In the genomic region with DNA sequence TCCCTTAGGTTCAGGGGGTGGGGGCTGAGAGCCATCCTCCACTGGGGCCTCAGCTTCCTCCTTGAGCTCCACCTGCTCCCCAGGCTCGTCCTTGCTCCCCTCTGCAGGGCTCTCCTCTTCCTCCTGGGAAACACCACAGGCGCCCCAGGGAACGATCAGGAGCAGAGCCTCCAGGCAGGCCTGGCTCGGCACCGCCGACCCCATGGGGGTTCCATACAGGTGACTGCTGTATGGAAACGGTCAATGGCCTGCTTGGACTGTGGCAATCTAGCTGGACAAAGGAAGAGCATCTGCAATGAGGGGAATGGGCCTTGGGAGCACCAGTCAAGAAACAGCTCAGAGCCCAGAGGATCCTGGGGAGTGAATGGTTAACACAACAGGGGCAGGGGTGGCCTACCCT, we compare ENCODE assay signal across 13 cellular contexts. TPM values are rescaled to one million over a fixed set of nuclear protein-coding genes. Genes with fewer than 3 reads are reported as not detected.
DNase-seq lines count a peak whose midpoint lies in the region; ATAC-seq, FAIRE-seq and TF ChIP-seq lines count a peak whose summit lies in the region.
"Had no signal": no experiment of that assay in that cellular context is flagged by ENCODE, and none has a peak within 500 bp of the region (broad histone marks: within the 10 kb centered on the region; RNA-seq: fewer than 3 reads in every experiment).

No MANE protein-coding gene starts in this region.

- no peak for TF ChIP-seq EP300 in tibial nerve (IDR thresholded peaks at IDR 0.05)

- H3K36me3 ChIP-seq in kidney (ENCODE audit: control insufficient read depth in 1 of 2, insufficient read depth in 2 of 2, low read length in 2 of 2) (peaks cover 59 to 67% of the 10 kb centered on the region in 2 donors), tibial nerve (peaks cover 2 to 99% (median 62%) of the 10 kb centered on the region in 3 donors)

- peak overlapping the region; percentile 67 to 93 for H3K27ac Mint-ChIP-seq in activated naive CD4-positive, alpha-beta T cell treated with anti-CD3 and anti-CD28 coated beads, Interleukin-2, amount 50 U/mL, for 72 hours
- peak overlapping the region; percentile 63 for H3K27ac Mint-ChIP-seq in activated T-helper 17 cell treated with anti-CD3 and anti-CD28 coated beads, Interleukin-2, amount 50 U/mL, for 72 hours
- H3K27ac Mint-ChIP-seq: GM23338 had no signal

- no peak for DNase-seq in activated naive CD4-positive, alpha-beta T cell treated with anti-CD3 and anti-CD28 coated beads, Interleukin-2, amount 50 U/mL, for 72 hours (ENCODE audit: low spot score in 2 of 2)
- no peak for DNase-seq in activated naive CD4-positive, alpha-beta T cell treated with Interleukin-2 at 50 U/mL for 16 hours
- DNase-seq in kidney = peak; percentile 48
- DNase-seq in tibial nerve (ENCODE audit: low spot score in 2 of 2) = no peak
- DNase-seq in cortex of kidney (lab: John Stamatoyannopoulos, UW) = no peak
- DNase-seq: ACHN; CD4-positive, CD25-positive, alpha-beta regulatory T cell; DMS 273 treated with DMSO at 0.1 percent for 48 hours; H7 had no signal

- H3K27ac ChIP-seq in kidney (ENCODE audit: low read depth in 2 of 2, low read length in 2 of 2) (no peak overlapping the region), tibial nerve (no peak overlapping the region)
- H3K27ac ChIP-seq: BLaER1 treated with 17β-estradiol and CSF1 and Interleukin-3, amounts not matched to agents 10 nM and 100 nM had no signal

- intact Hi-C loops in kidney (cut with DNase I) = no loop called here

- H3K27me3 ChIP-seq in tibial nerve = no peaks in the 10 kb centered on the region
- H3K27me3 ChIP-seq: BLaER1 treated with 17β-estradiol and CSF1 and Interleukin-3, amounts not matched to agents 10 nM and 100 nM had no signal

- H3K4me3 Mint-ChIP-seq in activated T-helper 17 cell treated with anti-CD3 and anti-CD28 coated beads, Interleukin-2, amount 50 U/mL, for 72 hours = no peak overlapping the region
- H3K4me3 Mint-ChIP-seq: CD4-positive, CD25-positive, alpha-beta regulatory T cell; GM23338 had no signal

- no peak for TF ChIP-seq POLR2A in tibial nerve (IDR thresholded peaks at IDR 0.05)

- TF ChIP-seq CTCF in kidney (IDR thresholded peaks at IDR 0.05; ENCODE audit: borderline replicate concordance, extremely low read depth, insufficient read depth) = no peak
- TF ChIP-seq CTCF in tibial nerve (IDR thresholded peaks at IDR 0.05) = no peak

- no peak for ATAC-seq in activated naive CD4-positive, alpha-beta T cell treated with anti-CD3 and anti-CD28 coated beads, Interleukin-2, amount 50 U/mL, for 72 hours
- no peak for ATAC-seq in activated T-helper 17 cell treated with anti-CD3 and anti-CD28 coated beads, Interleukin-2, amount 50 U/mL, for 72 hours (replicated peaks)
- ATAC-seq in GM21390 (IDR thresholded peaks at IDR 0.05; ENCODE audit: unreplicated experiment) = no peak
- ATAC-seq: GM23338 had no signal

- no peaks in the 10 kb centered on the region for H3K27me3 Mint-ChIP-seq in activated T-helper 17 cell treated with anti-CD3 and anti-CD28 coated beads, Interleukin-2, amount 50 U/mL, for 72 hours
- H3K27me3 Mint-ChIP-seq: CD4-positive, CD25-positive, alpha-beta regulatory T cell had no signal

- H3K4me1 ChIP-seq in kidney (ENCODE audit: control insufficient read depth in 1 of 2, insufficient read depth in 1 of 2, low read depth in 1 of 2, low read length in 2 of 2) = no peaks in the 10 kb centered on the region
- no peaks in the 10 kb centered on the region for H3K4me1 ChIP-seq in tibial nerve

- H3K36me3 Mint-ChIP-seq in activated naive CD4-positive, alpha-beta T cell treated with anti-CD3 and anti-CD28 coated beads, Interleukin-2, amount 50 U/mL, for 72 hours = peaks cover 28 to 44% of the 10 kb centered on the region in 2 donors
- peaks cover 100% of the 10 kb centered on the region for H3K36me3 Mint-ChIP-seq in activated T-helper 17 cell treated with anti-CD3 and anti-CD28 coated beads, Interleukin-2, amount 50 U/mL, for 72 hours (ENCODE audit: low read depth)

- H3K9me3 ChIP-seq in kidney (ENCODE audit: control insufficient read depth in 1 of 2, low read length in 2 of 2) = no peaks in the 10 kb centered on the region
- no peaks in the 10 kb centered on the region for H3K9me3 ChIP-seq in tibial nerve
- H3K9me3 ChIP-seq: BLaER1 treated with 17β-estradiol and CSF1 and Interleukin-3, amounts not matched to agents 10 nM and 100 nM had no signal

- no peak overlapping the region for H3K4me3 ChIP-seq in kidney (ENCODE audit: low read length in 2 of 2)
- H3K4me3 ChIP-seq in tibial nerve = no peak overlapping the region
- H3K4me3 ChIP-seq: BLaER1 treated with 17β-estradiol and CSF1 and Interleukin-3, amounts not matched to agents 10 nM and 100 nM; GM23338 had no signal

- H3K4me1 Mint-ChIP-seq in activated T-helper 17 cell treated with anti-CD3 and anti-CD28 coated beads, Interleukin-2, amount 50 U/mL, for 72 hours = peaks cover 34% of the 10 kb centered on the region

- no peak overlapping the region for H3K9ac ChIP-seq in kidney (ENCODE audit: low read length in 2 of 2)

- H3K9me3 Mint-ChIP-seq in activated naive CD4-positive, alpha-beta T cell treated with anti-CD3 and anti-CD28 coated beads, Interleukin-2, amount 50 U/mL, for 72 hours = no peaks in the 10 kb centered on the region
- no peaks in the 10 kb centered on the region for H3K9me3 Mint-ChIP-seq in activated T-helper 17 cell treated with anti-CD3 and anti-CD28 coated beads, Interleukin-2, amount 50 U/mL, for 72 hours
- H3K9me3 Mint-ChIP-seq: CD4-positive, CD25-positive, alpha-beta regulatory T cell; GM23338 had no signal

- FAIRE-seq in kidney (lab: Jason Lieb, UNC) = no peak

- WGBS in tibial nerve, 2 donors = 90 to 96% methylated on average over 7 of the region's 7 CpGs

RNA-seq across cellular contexts. Expression of a gene that starts 7.9 kb away (rescaled TPM):
- 100 to 1,000 TPM in 1 of 2 donors, 10 to 100 TPM in 1; 71.7 to 117 TPM for total RNA-seq in activated naive CD4-positive, alpha-beta T cell treated with anti-CD3 and anti-CD28 coated beads, Interleukin-2, amount 50 U/mL, for 72 hours
- 100 to 1,000 TPM in 1 of 2 donors, 10 to 100 TPM in 1; 67.7 to 117 TPM for total RNA-seq in activated T-helper 17 cell treated with anti-CD3 and anti-CD28 coated beads, Interleukin-2, amount 50 U/mL, for 72 hours
- total RNA-seq in kidney (187 TPM), tibial nerve (100 to 1,000 TPM in 1 of 4 donors, 10 to 100 TPM in 3; 78.1 to 102 (median 91.3) TPM)
- polyA plus RNA-seq in kidney (ENCODE audit: insufficient read depth, low read depth, low replicate concordance) = 69.0 TPM

RNA-seq across cellular contexts. Expression of a gene that starts 18.4 kb away (rescaled TPM):
- 10 to 100 TPM; 22.3 to 33.4 TPM for total RNA-seq in activated naive CD4-positive, alpha-beta T cell treated with anti-CD3 and anti-CD28 coated beads, Interleukin-2, amount 50 U/mL, for 72 hours
- total RNA-seq in activated T-helper 17 cell treated with anti-CD3 and anti-CD28 coated beads, Interleukin-2, amount 50 U/mL, for 72 hours = 10 to 100 TPM; 28.1 to 36.8 TPM
- total RNA-seq in kidney = 49.5 TPM
- 115 TPM for polyA plus RNA-seq in kidney (ENCODE audit: insufficient read depth, low read depth, low replicate concordance)
- 10 to 100 TPM; 24.6 to 32.2 (median 29.2) TPM for total RNA-seq in tibial nerve

RNA-seq across cellular contexts. Expression of a gene that starts 18.5 kb away (rescaled TPM):
- 10 to 100 TPM; 26.6 to 42.2 TPM for total RNA-seq in activated naive CD4-positive, alpha-beta T cell treated with anti-CD3 and anti-CD28 coated beads, Interleukin-2, amount 50 U/mL, for 72 hours
- 10 to 100 TPM; 31.7 to 33.7 TPM for total RNA-seq in activated T-helper 17 cell treated with anti-CD3 and anti-CD28 coated beads, Interleukin-2, amount 50 U/mL, for 72 hours
- 40.8 TPM for total RNA-seq in kidney
- 40.0 TPM for polyA plus RNA-seq in kidney (ENCODE audit: insufficient read depth, low read depth, low replicate concordance)
- 10 to 100 TPM; 25.8 to 54.9 (median 37.1) TPM for total RNA-seq in tibial nerve

RNA-seq across cellular contexts. Expression of a gene that starts 30.5 kb away (rescaled TPM):
- 100 to 1,000 TPM in 1 of 2 donors, 10 to 100 TPM in 1; 67.3 to 123 TPM for total RNA-seq in activated naive CD4-positive, alpha-beta T cell treated with anti-CD3 and anti-CD28 coated beads, Interleukin-2, amount 50 U/mL, for 72 hours
- total RNA-seq in activated T-helper 17 cell treated with anti-CD3 and anti-CD28 coated beads, Interleukin-2, amount 50 U/mL, for 72 hours = 10 to 100 TPM; 75.2 to 77.6 TPM
- 82.6 TPM for total RNA-seq in kidney
- polyA plus RNA-seq in kidney (ENCODE audit: insufficient read depth, low read depth, low replicate concordance) = 136 TPM
- total RNA-seq in tibial nerve = 10 to 100 TPM; 64.7 to 92.0 (median 81.8) TPM

RNA-seq across cellular contexts. Expression of a gene that starts 30.9 kb away (rescaled TPM):
- total RNA-seq in activated naive CD4-positive, alpha-beta T cell treated with anti-CD3 and anti-CD28 coated beads, Interleukin-2, amount 50 U/mL, for 72 hours = 1,000 to 10,000 TPM; 1,843 to 2,330 TPM
- 1,000 to 10,000 TPM; 1,597 to 2,232 TPM for total RNA-seq in activated T-helper 17 cell treated with anti-CD3 and anti-CD28 coated beads, Interleukin-2, amount 50 U/mL, for 72 hours
- total RNA-seq in kidney (852 TPM), tibial nerve (1,000 to 10,000 TPM; 1,034 to 1,871 (median 1,524) TPM)
- polyA plus RNA-seq in kidney (ENCODE audit: insufficient read depth, low read depth, low replicate concordance) = 1,047 TPM
